ENCODE assay signal across 15 cellular contexts in the genomic region with DNA sequence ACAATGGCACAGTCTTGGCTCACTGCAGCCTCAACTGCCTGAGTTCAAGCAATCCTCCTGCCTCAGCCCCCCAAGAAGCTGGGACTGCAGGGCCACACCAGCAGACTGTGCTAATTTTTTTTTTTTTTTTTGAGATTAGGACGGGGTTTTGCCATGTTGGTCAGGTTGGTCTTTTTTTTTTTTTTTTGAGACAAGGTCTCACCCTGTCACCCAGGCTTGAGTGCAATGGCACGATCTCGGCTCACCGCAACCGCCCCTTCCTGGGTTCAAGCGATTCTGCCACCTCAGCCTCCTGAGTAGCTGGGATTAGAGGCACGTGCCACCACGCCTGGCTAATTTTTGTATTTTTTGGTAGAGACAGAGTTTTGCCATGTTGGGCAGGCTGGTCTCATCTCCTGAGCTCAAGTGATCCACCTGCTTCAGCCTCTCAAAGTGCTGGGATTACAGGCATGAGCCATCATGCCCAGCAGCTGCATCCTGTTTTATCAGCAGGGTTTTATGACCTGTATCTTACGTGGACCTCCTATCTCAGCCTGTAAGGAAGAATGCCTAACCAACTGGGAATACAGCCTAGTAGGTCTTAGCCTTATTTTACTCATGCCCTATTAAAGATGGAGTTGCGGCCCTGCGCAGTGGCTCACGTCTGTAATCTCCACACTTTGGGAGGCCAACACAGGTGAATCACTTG.
"Had no signal": no experiment of that assay in that cellular context is flagged by ENCODE, and none has a peak within 500 bp of the region (broad histone marks: within the 10 kb centered on the region; RNA-seq: fewer than 3 reads in every experiment).

No MANE protein-coding gene starts in this region.

- H3K4me1 Mint-ChIP-seq: mesothelial cell of epicardium had no signal

- H3K36me3 Mint-ChIP-seq: mesothelial cell of epicardium, WTC11 had no signal

- H3K27ac Mint-ChIP-seq: activated CD4-positive, alpha-beta T cell treated with anti-CD3 and anti-CD28 coated beads, Interleukin-2, amount 10 ng/mL, durations not matched to agents 7 days and 5 days; activated naive CD4-positive, alpha-beta T cell treated with anti-CD3 and anti-CD28 coated beads, Interleukin-2, amount 50 U/mL, for 24 hours; activated T-helper 2 cell treated with anti-CD3 and anti-CD28 coated beads, Interferon-gamma antibody, Interleukin-2, Interleukin-4, amounts not matched to agents 10 μg/mL and 5 μg/mL and 100 μg/mL, durations not matched to agents 14 hours and 24 hours and 36 hours; mesothelial cell of epicardium; WTC11 had no signal

- H3K27me3 Mint-ChIP-seq: activated CD4-positive, alpha-beta T cell treated with anti-CD3 and anti-CD28 coated beads, Interleukin-2, amount 10 ng/mL, durations not matched to agents 7 days and 5 days; activated naive CD4-positive, alpha-beta T cell treated with anti-CD3 and anti-CD28 coated beads, Interleukin-2, amount 50 U/mL, for 24 hours; central memory CD8-positive, alpha-beta T cell; stimulated activated naive CD8-positive, alpha-beta T cell treated with anti-CD3 and anti-CD28 coated beads, Interleukin-15, amount 100 ng/mL, for 72 hours had no signal

- ATAC-seq: lower lobe of right lung; stimulated activated naive CD8-positive, alpha-beta T cell treated with anti-CD3 and anti-CD28 coated beads, Interleukin-15, amount 100 ng/mL, for 72 hours; WTC11 had no signal

- H3K9me3 Mint-ChIP-seq: activated CD4-positive, alpha-beta T cell treated with anti-CD3 and anti-CD28 coated beads, Interleukin-2, amount 10 ng/mL, durations not matched to agents 7 days and 5 days; activated naive CD4-positive, alpha-beta T cell treated with anti-CD3 and anti-CD28 coated beads, Interleukin-2, amount 50 U/mL, for 24 hours; activated T-helper 2 cell treated with anti-CD3 and anti-CD28 coated beads, Interferon-gamma antibody, Interleukin-2, Interleukin-4, amounts not matched to agents 10 μg/mL and 5 μg/mL and 100 μg/mL, durations not matched to agents 14 hours and 24 hours and 36 hours; central memory CD8-positive, alpha-beta T cell; mesothelial cell of epicardium; stimulated activated naive CD8-positive, alpha-beta T cell treated with anti-CD3 and anti-CD28 coated beads, Interleukin-15, amount 100 ng/mL, for 72 hours; WTC11 had no signal

- DNase-seq: activated CD4-positive, alpha-beta T cell treated with anti-CD3 and anti-CD28 coated beads, Interleukin-2, amount 10 ng/mL, durations not matched to agents 7 days and 5 days; activated T-cell treated with anti-CD3 and anti-CD28 coated beads for 4 hours; cortex of kidney; effector memory CD4-positive, alpha-beta T cell; hypothalamus; lower lobe of right lung; retina; stimulated activated CD4-positive, alpha-beta T cell treated with anti-CD3 and anti-CD28 coated beads, Interleukin-15, amount 100 ng/mL, for 24 hours; stimulated activated CD4-positive, alpha-beta T cell treated with anti-CD3 and anti-CD28 coated beads, Interleukin-4, amount 100 ng/mL, for 4 hours; stimulated activated naive CD8-positive, alpha-beta T cell treated with anti-CD3 and anti-CD28 coated beads, Interleukin-15, amount 100 ng/mL, for 72 hours had no signal

- H3K4me3 Mint-ChIP-seq: activated CD4-positive, alpha-beta T cell treated with anti-CD3 and anti-CD28 coated beads, Interleukin-2, amount 10 ng/mL, durations not matched to agents 7 days and 5 days; activated naive CD4-positive, alpha-beta T cell treated with anti-CD3 and anti-CD28 coated beads, Interleukin-2, amount 50 U/mL, for 24 hours; central memory CD8-positive, alpha-beta T cell; mesothelial cell of epicardium; stimulated activated naive CD8-positive, alpha-beta T cell treated with anti-CD3 and anti-CD28 coated beads, Interleukin-15, amount 100 ng/mL, for 72 hours; WTC11 had no signal
